In the genomic region with DNA sequence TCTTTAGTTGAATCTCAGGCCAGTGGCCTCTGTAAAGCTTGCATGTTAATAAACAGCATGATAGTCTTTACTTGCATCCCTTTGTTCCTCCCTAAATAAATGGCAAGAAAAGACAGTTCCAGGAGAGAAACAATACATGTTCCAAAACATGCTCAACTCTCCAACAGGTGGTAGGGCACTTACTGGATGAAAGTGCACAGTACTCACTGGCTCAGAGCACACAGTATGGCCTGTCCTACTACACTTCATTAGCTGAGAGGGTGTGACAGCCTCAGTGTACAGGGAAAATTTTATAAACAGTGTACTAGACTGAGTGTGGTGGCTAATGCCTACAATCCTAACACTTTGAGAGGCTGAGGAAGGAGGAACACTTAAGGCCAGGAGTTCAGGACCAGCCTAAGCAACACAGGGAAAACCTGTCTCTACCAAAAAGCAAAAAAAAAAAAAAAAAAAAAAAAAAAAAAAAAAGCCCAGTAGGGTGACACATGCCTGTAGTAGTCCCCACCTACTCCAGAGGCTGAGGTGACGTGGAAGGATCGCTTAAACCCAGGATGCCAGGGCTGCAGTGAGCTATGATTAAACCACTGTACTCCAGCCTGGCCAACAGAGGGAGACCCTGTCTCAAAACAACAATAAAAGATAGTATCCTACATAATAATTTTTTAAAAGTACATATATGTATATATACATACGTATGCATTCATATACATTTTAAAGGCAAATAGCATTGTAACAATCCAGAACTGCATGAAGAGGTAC, we compare ENCODE assay signal across 13 cellular contexts. TPM values are rescaled to one million over a fixed set of nuclear protein-coding genes. Genes with fewer than 3 reads are reported as not detected.
DNase-seq lines count a peak whose midpoint lies in the region; ATAC-seq and TF ChIP-seq lines count a peak whose summit lies in the region.
"Had no signal": no experiment of that assay in that cellular context is flagged by ENCODE, and none has a peak within 500 bp of the region (broad histone marks: within the 10 kb centered on the region; RNA-seq: fewer than 3 reads in every experiment).

No MANE protein-coding gene starts in this region.

- H3K27ac ChIP-seq in CD4-positive, alpha-beta T cell (ENCODE audit: low read depth, low read length): no peak overlapping the region
- H3K27ac ChIP-seq in H9 (ENCODE audit: insufficient read length, low read depth, low read length) (no peak overlapping the region), left lung (no peak overlapping the region)

- no peaks in the 10 kb centered on the region for H3K9me3 Mint-ChIP-seq in CD4-positive, alpha-beta T cell
- no peaks in the 10 kb centered on the region for H3K9me3 Mint-ChIP-seq in H9
- H3K9me3 Mint-ChIP-seq in activated T-helper 2 cell treated with anti-CD3 and anti-CD28 coated beads, Interferon-gamma antibody, Interleukin-2, Interleukin-4, amounts not matched to agents 10 μg/mL and 5 μg/mL and 100 μg/mL, durations not matched to agents 14 hours and 24 hours and 36 hours: no peaks in the 10 kb centered on the region
- H3K9me3 Mint-ChIP-seq: brain; nephron; T-helper 2 cell treated with Interferon-gamma antibody and Interleukin-4, amounts not matched to agents 5 μg/mL and 100 μg/mL, for 36 hours had no signal

- H3K79me1 ChIP-seq in H9 (ENCODE audit: insufficient read depth, low read depth, low read length, poor library complexity, severe bottlenecking): peaks cover 3% of the 10 kb centered on the region

- H2AK5ac ChIP-seq in H9 (ENCODE audit: insufficient read length, low read length): no peak overlapping the region

- no peaks in the 10 kb centered on the region for H3K9me3 ChIP-seq in CD4-positive, alpha-beta T cell (ENCODE audit: control insufficient read depth, low read length)
- H3K9me3 ChIP-seq in H9 (ENCODE audit: control insufficient read depth, low read depth, low read length): no peaks in the 10 kb centered on the region
- no peaks in the 10 kb centered on the region for H3K9me3 ChIP-seq in left lung

- no peak overlapping the region for H3K4me3 Mint-ChIP-seq in CD4-positive, alpha-beta T cell
- no peak overlapping the region for H3K4me3 Mint-ChIP-seq in H9
- H3K4me3 Mint-ChIP-seq in activated T-helper 2 cell treated with anti-CD3 and anti-CD28 coated beads, Interferon-gamma antibody, Interleukin-2, Interleukin-4, amounts not matched to agents 10 μg/mL and 5 μg/mL and 100 μg/mL, durations not matched to agents 14 hours and 24 hours and 36 hours (ENCODE audit: low read depth): no peak overlapping the region
- H3K4me3 Mint-ChIP-seq: brain; nephron; T-helper 2 cell treated with Interferon-gamma antibody and Interleukin-4, amounts not matched to agents 5 μg/mL and 100 μg/mL, for 36 hours had no signal

- no peak overlapping the region for H2BK15ac ChIP-seq in H9 (ENCODE audit: low read depth, low read length)

- POLR2A ChIA-PET in CD4-positive, alpha-beta T cell (lab: Charles Lee): no interaction called here

- H3K23me2 ChIP-seq in H9 (ENCODE audit: insufficient read length, low read depth, low read length, poor library complexity, severe bottlenecking): no peaks in the 10 kb centered on the region

- H3K4me1 ChIP-seq in H9 (ENCODE audit: insufficient read depth, low read length) (no peaks in the 10 kb centered on the region), left lung (no peaks in the 10 kb centered on the region)

- CTCF ChIA-PET in CD4-positive, alpha-beta T cell (lab: Charles Lee): interaction anchor here (1.2 to 9.6 kb wide), 2 partner anchors 52 to 160 kb away, joined by 6 to 58 read pairs; a partner anchor contains a TSS

- H4K91ac ChIP-seq in H9 (ENCODE audit: insufficient read length, low read depth, low read length): no peak overlapping the region

- H4K20me1 ChIP-seq in H9 (ENCODE audit: control insufficient read depth, insufficient read depth, insufficient read length): no peaks in the 10 kb centered on the region

- no peak overlapping the region for H3K4me3 ChIP-seq in left lung

- H3K36me3 Mint-ChIP-seq in CD4-positive, alpha-beta T cell (ENCODE audit: low read depth): peaks cover 20% of the 10 kb centered on the region
- H3K36me3 Mint-ChIP-seq in H9 (ENCODE audit: insufficient read depth in 1 of 3, low read depth in 3 of 3): peaks cover 0 to 6% (median 6%) of the 10 kb centered on the region in 3 experiments; a peak in 5 of 7 replicates
- peaks cover 24% of the 10 kb centered on the region for H3K36me3 Mint-ChIP-seq in activated T-helper 2 cell treated with anti-CD3 and anti-CD28 coated beads, Interferon-gamma antibody, Interleukin-2, Interleukin-4, amounts not matched to agents 10 μg/mL and 5 μg/mL and 100 μg/mL, durations not matched to agents 14 hours and 24 hours and 36 hours (ENCODE audit: low read depth)

- intact Hi-C loops in CD4-positive, alpha-beta T cell (cut with DNase I, micrococcal nuclease): no loop called here
- intact Hi-C loops in activated T-helper 2 cell treated with anti-CD3 and anti-CD28 coated beads, Interferon-gamma antibody, Interleukin-2, Interleukin-4, amounts not matched to agents 10 μg/mL and 5 μg/mL and 100 μg/mL, durations not matched to agents 14 hours and 24 hours and 36 hours (cut with micrococcal nuclease): loop anchor here (2.0 kb wide), 1 partner anchor 56 kb away; no protein-coding TSS in a partner anchor
- intact Hi-C loops in left lung (cut with DNase I): loop anchor here in 1 of 2 donors (10.0 kb wide), 1 partner anchor 46 kb away; no protein-coding TSS in a partner anchor

- H3T11ph ChIP-seq in H9 (ENCODE audit: low read length): no peak overlapping the region

- H4K5ac ChIP-seq in H9 (ENCODE audit: insufficient read length, low read depth, low read length): no peak overlapping the region

- H2AFZ ChIP-seq in H9 (ENCODE audit: low read length): no peak overlapping the region

- H3K4ac ChIP-seq in H9 (ENCODE audit: low read depth, low read length): no peak overlapping the region

- peak overlapping the region; percentile 24 for H3K27ac Mint-ChIP-seq in CD4-positive, alpha-beta T cell
- no peak overlapping the region for H3K27ac Mint-ChIP-seq in H9
- H3K27ac Mint-ChIP-seq in activated T-helper 2 cell treated with anti-CD3 and anti-CD28 coated beads, Interferon-gamma antibody, Interleukin-2, Interleukin-4, amounts not matched to agents 10 μg/mL and 5 μg/mL and 100 μg/mL, durations not matched to agents 14 hours and 24 hours and 36 hours: peak overlapping the region; percentile 67
- H3K27ac Mint-ChIP-seq: nephron; T-helper 2 cell treated with Interferon-gamma antibody and Interleukin-4, amounts not matched to agents 5 μg/mL and 100 μg/mL, for 36 hours had no signal

- no peak overlapping the region for H2BK20ac ChIP-seq in H9 (ENCODE audit: low read depth, low read length, poor library complexity, severe bottlenecking)

- no peak overlapping the region for H3K18ac ChIP-seq in H9 (ENCODE audit: insufficient read length, low read depth, low read length)

- H3K27me3 Mint-ChIP-seq in CD4-positive, alpha-beta T cell: no peaks in the 10 kb centered on the region
- H3K27me3 Mint-ChIP-seq in H9 (ENCODE audit: low read depth): no peaks in the 10 kb centered on the region
- H3K27me3 Mint-ChIP-seq in activated T-helper 2 cell treated with anti-CD3 and anti-CD28 coated beads, Interferon-gamma antibody, Interleukin-2, Interleukin-4, amounts not matched to agents 10 μg/mL and 5 μg/mL and 100 μg/mL, durations not matched to agents 14 hours and 24 hours and 36 hours (ENCODE audit: low read depth): no peaks in the 10 kb centered on the region
- H3K27me3 Mint-ChIP-seq: brain had no signal

- H3K36me3 ChIP-seq in left lung: peaks cover 0 to 15% of the 10 kb centered on the region in 2 donors

- no peak overlapping the region for H4K8ac ChIP-seq in H9 (replicated peaks; ENCODE audit: insufficient read length, low read depth, low read length)

- TF ChIP-seq CTCF in CD4-positive, alpha-beta T cell (IDR thresholded peaks at IDR 0.05): no peak
- no peak; the same call in 2 of the 3 replicates for TF ChIP-seq CTCF in H9 (conservative IDR thresholded peaks at IDR 0.05)
- TF ChIP-seq CTCF in left lung (IDR thresholded peaks at IDR 0.05): no peak

- H2BK120ac ChIP-seq in H9 (ENCODE audit: low read depth, low read length, poor library complexity, severe bottlenecking): no peak overlapping the region

- no CpG with 5 or more reads among the region's 3 CpGs for WGBS in H9 (ENCODE audit: extremely low coverage, insufficient read length, low lambda C conversion rate)

- peak; percentile 51 for ATAC-seq in CD4-positive, alpha-beta T cell (ENCODE audit: poor library complexity)
- ATAC-seq in left lung: no peak
- ATAC-seq in GM21619 (IDR thresholded peaks at IDR 0.05; ENCODE audit: unreplicated experiment): no peak

- H3K4me2 ChIP-seq in H9 (ENCODE audit: insufficient read depth, insufficient read length, low read length): no peak overlapping the region

- H3K14ac ChIP-seq in H9 (ENCODE audit: insufficient read depth, low read length): no peak overlapping the region

- no peak overlapping the region for H3K56ac ChIP-seq in H9 (ENCODE audit: insufficient read length, low read depth, low read length)

- no peak overlapping the region for H2BK12ac ChIP-seq in H9 (ENCODE audit: insufficient read length, low read depth, low read length)

- H3K4me1 Mint-ChIP-seq in CD4-positive, alpha-beta T cell (ENCODE audit: low read depth): peaks cover 19% of the 10 kb centered on the region
- H3K4me1 Mint-ChIP-seq in H9: peaks cover 19 to 22% of the 10 kb centered on the region in 2 experiments
- peaks cover 37% of the 10 kb centered on the region for H3K4me1 Mint-ChIP-seq in activated T-helper 2 cell treated with anti-CD3 and anti-CD28 coated beads, Interferon-gamma antibody, Interleukin-2, Interleukin-4, amounts not matched to agents 10 μg/mL and 5 μg/mL and 100 μg/mL, durations not matched to agents 14 hours and 24 hours and 36 hours (ENCODE audit: low read depth)

- H2BK5ac ChIP-seq in H9 (ENCODE audit: insufficient read length, low read length): peak overlapping the region; percentile 79

- no peaks in the 10 kb centered on the region; the same call in 1 of the 2 replicates for H3K79me2 ChIP-seq in H9 (ENCODE audit: insufficient read depth, low read length)

- peak overlapping the region; percentile 31 for H3K9ac ChIP-seq in H9 (ENCODE audit: extremely low read depth, insufficient read length, low read length)

- H3K23ac ChIP-seq in H9 (ENCODE audit: insufficient read length, low read depth, low read length): no peak overlapping the region

- no peaks in the 10 kb centered on the region for H3K27me3 ChIP-seq in CD4-positive, alpha-beta T cell (ENCODE audit: control insufficient read depth, insufficient read depth, low read length)
- H3K27me3 ChIP-seq in H9 (ENCODE audit: insufficient read depth, low read length): no peaks in the 10 kb centered on the region
- no peaks in the 10 kb centered on the region for H3K27me3 ChIP-seq in left lung

- peak in 1 of 10 experiments; percentile 0 for DNase-seq in CD4-positive, alpha-beta T cell
- DNase-seq in H9: no peak
- DNase-seq in activated T-helper 2 cell treated with anti-CD3 and anti-CD28 coated beads, Interferon-gamma antibody, Interleukin-2, Interleukin-4, amounts not matched to agents 10 μg/mL and 5 μg/mL and 100 μg/mL, durations not matched to agents 14 hours and 24 hours and 36 hours (ENCODE audit: low spot score): no peak
- DNase-seq in iris pigment epithelial cell (ENCODE audit: low read depth): peak; percentile 17
- DNase-seq in NCI-H1105 treated with DMSO at 0.1 percent for 48 hours (lab: John Stamatoyannopoulos, UW): no peak
- no peak for DNase-seq in left lung
- no peak for DNase-seq in NCI-H2107 (lab: John Stamatoyannopoulos, UW)
- DNase-seq: DMS79 treated with DMSO at 0.1 percent for 48 hours, Kasumi-1 had no signal

RNA-seq across cellular contexts. Expression of a gene that starts 51.9 kb away (rescaled TPM):
- total RNA-seq in CD4-positive, alpha-beta T cell: 10 to 100 TPM; 16.4 to 16.9 TPM
- total RNA-seq in H9 (2021) (31.1 and 35.8 TPM in 2 replicates), left lung (10 to 100 TPM; 31.3 to 36.6 TPM)
- total RNA-seq in activated T-helper 2 cell treated with anti-CD3 and anti-CD28 coated beads, Interferon-gamma antibody, Interleukin-2, Interleukin-4, amounts not matched to agents 10 μg/mL and 5 μg/mL and 100 μg/mL, durations not matched to agents 14 hours and 24 hours and 36 hours: 52.6 and 64.2 TPM in 2 replicates

Comparison
In these comparisons a context has a peak if more than half of its experiments do, and no peak if none do; other contexts are left out.
1. H3K27ac Mint-ChIP-seq: peak in CD4-positive, alpha-beta T cell (single experiment) and activated T-helper 2 cell treated with anti-CD3 and anti-CD28 coated beads, Interferon-gamma antibody, Interleukin-2, Interleukin-4, amounts not matched to agents 10 μg/mL and 5 μg/mL and 100 μg/mL, durations not matched to agents 14 hours and 24 hours and 36 hours (single experiment); none in H9 (0 of 3).